Comparison of ENCODE assay signal across 17 cellular contexts in genomic region chr1:234386122-234386521, GRCh38.
"Had no signal": no experiment of that assay in that cellular context is flagged by ENCODE, and none has a peak within 500 bp of the region (broad histone marks: within the 10 kb centered on the region; RNA-seq: fewer than 3 reads in every experiment).

No MANE protein-coding gene starts in this region.

- H3K27ac ChIP-seq: left ventricle myocardium inferior, prostate gland, SK-N-MC, skin epidermis, tibial artery, uterus had no signal

- ATAC-seq: esophagus mucosa; mucosa of descending colon; naive thymus-derived CD8-positive, alpha-beta T cell; right cardiac atrium had no signal

- DNase-seq: activated T-cell treated with anti-CD3 and anti-CD28 coated beads, Interleukin-2, amount 50 U/mL, for 1 hour; hypothalamus; kidney; left ventricle myocardium inferior; mucosa of descending colon; naive thymus-derived CD8-positive, alpha-beta T cell; occipital lobe; right cardiac atrium; stimulated activated CD4-positive, alpha-beta T cell treated with anti-CD3 and anti-CD28 coated beads, Interleukin-15, amount 100 ng/mL, for 24 hours; stimulated activated CD4-positive, alpha-beta T cell treated with anti-CD3 and anti-CD28 coated beads, Interleukin-4, amount 100 ng/mL, for 1 hour; stimulated activated naive CD4-positive, alpha-beta T cell; tibial artery; uterus had no signal

- H3K9me3 ChIP-seq: left ventricle myocardium inferior, mucosa of descending colon, prostate gland, tibial artery, uterus had no signal

- H3K36me3 ChIP-seq: prostate gland, uterus had no signal

- H3K9me3 Mint-ChIP-seq: naive thymus-derived CD8-positive, alpha-beta T cell had no signal

- H3K4me3 Mint-ChIP-seq: naive thymus-derived CD8-positive, alpha-beta T cell had no signal

- H3K4me3 ChIP-seq: left ventricle myocardium inferior, mucosa of descending colon, prostate gland, SK-N-MC, skin epidermis, tibial artery, uterus had no signal

- H3K27me3 Mint-ChIP-seq: naive thymus-derived CD8-positive, alpha-beta T cell had no signal

- H3K27me3 ChIP-seq: tibial artery, uterus had no signal

- H3K4me1 ChIP-seq: left ventricle myocardium inferior, prostate gland, tibial artery, uterus had no signal
